Comparison of ENCODE assay signal across 13 cellular contexts in genomic region chr2:23791030-23791429, GRCh38.
DNase-seq lines count a peak whose midpoint lies in the region; ATAC-seq and TF ChIP-seq lines count a peak whose summit lies in the region.
"Had no signal": no experiment of that assay in that cellular context is flagged by ENCODE, and none has a peak within 500 bp of the region (broad histone marks: within the 10 kb centered on the region; RNA-seq: fewer than 3 reads in every experiment).

No MANE protein-coding gene starts in this region.

- no peaks in the 10 kb centered on the region for H4K20me1 ChIP-seq in mammary epithelial cell (ENCODE audit: insufficient read depth, low read length)

- H3K27ac Mint-ChIP-seq in memory B cell: peak overlapping the region; percentile 72

- H3K4me2 ChIP-seq in mammary epithelial cell (ENCODE audit: insufficient read depth, low read depth, low read length): no peak overlapping the region

- peaks cover 17% of the 10 kb centered on the region for H3K36me3 Mint-ChIP-seq in memory B cell

- dilution Hi-C loops in mammary epithelial cell (cut with HindIII; ENCODE audit: low sequenced_read_pairs): no loop called here

- BruUV-seq in mammary epithelial cell (replicated peaks; lab: Mats Ljungman, UMichigan): no TSS peak

- no peak overlapping the region for H3K9ac ChIP-seq in mammary epithelial cell (ENCODE audit: insufficient read depth, low read length)

- H3K27me3 ChIP-seq in mammary epithelial cell (ENCODE audit: insufficient read depth, low read length) (no peaks in the 10 kb centered on the region), BE2C (no peaks in the 10 kb centered on the region)
- H3K27me3 ChIP-seq: right atrium auricular region, transverse colon had no signal

- CTCF ChIA-PET in mammary epithelial cell (lab: Charles Lee; ENCODE audit: low non-redundant PET): no interaction called here

- H3K4me1 ChIP-seq in mammary epithelial cell (ENCODE audit: insufficient read depth, low read length) (peaks cover 21% of the 10 kb centered on the region), BE2C (no peaks in the 10 kb centered on the region; the same call in 1 of the 2 replicates)
- H3K4me1 ChIP-seq: right atrium auricular region had no signal

- H3K9me3 ChIP-seq in mammary epithelial cell (replicated peaks; ENCODE audit: insufficient read depth, low read length) (no peaks in the 10 kb centered on the region), BE2C (no peaks in the 10 kb centered on the region)
- H3K9me3 ChIP-seq: right atrium auricular region, transverse colon had no signal

- peak; percentile 68 for DNase-seq in AG09309 (ENCODE audit: low read depth)
- peak; percentile 30 for DNase-seq in HT1080 (ENCODE audit: low read depth)
- DNase-seq in mammary epithelial cell: peak; percentile 42
- DNase-seq in memory B cell (ENCODE audit: low spot score in 2 of 2): no peak
- DNase-seq in Right ventricle myocardium superior: no peak
- no peak for DNase-seq in NCI-H1417 (lab: John Stamatoyannopoulos, UW)
- DNase-seq in BE2C: no peak
- DNase-seq: activated effector memory CD4-positive, alpha-beta T cell treated with Interleukin-2 at 50 U/mL for 16 hours; midbrain; NCI-H69; transverse colon had no signal

- in situ Hi-C loops in mammary epithelial cell (cut with MboI; ENCODE audit: low sequenced_read_pairs in 2 of 2): no loop called here

- H3K4me3 ChIP-seq in AG09309 (ENCODE audit: control insufficient read depth, low read depth, low read length) (no peak overlapping the region), mammary epithelial cell (replicated peaks in 1 of 3; ENCODE audit: insufficient read depth in 1 of 3, low read depth in 2 of 3, low read length in 3 of 3) (no peak overlapping the region), BE2C (ENCODE audit: low read depth, low read length) (no peak overlapping the region)
- H3K4me3 ChIP-seq: right atrium auricular region, transverse colon had no signal

- H3K36me3 ChIP-seq in mammary epithelial cell (ENCODE audit: insufficient read depth, low read length) (no peaks in the 10 kb centered on the region), BE2C (no peaks in the 10 kb centered on the region)

- no peak overlapping the region for H3K4me3 Mint-ChIP-seq in memory B cell

- H3K27ac ChIP-seq in mammary epithelial cell (ENCODE audit: insufficient read depth, low read depth, low read length): no peak overlapping the region
- H3K27ac ChIP-seq: right atrium auricular region, transverse colon had no signal

- H2AFZ ChIP-seq in mammary epithelial cell (ENCODE audit: low read depth, low read length): no peak overlapping the region

- H3K79me2 ChIP-seq in mammary epithelial cell (ENCODE audit: insufficient read depth, low read length): no peaks in the 10 kb centered on the region

- no peaks in the 10 kb centered on the region for H3K9me3 Mint-ChIP-seq in memory B cell

- ATAC-seq in memory B cell (ENCODE audit: low read depth): no peak
- ATAC-seq in GM19397 (IDR thresholded peaks at IDR 0.05; ENCODE audit: unreplicated experiment): no peak
- ATAC-seq in Right ventricle myocardium superior (ENCODE audit: poor library complexity): no peak

- TF ChIP-seq CTCF in AG09309 (IDR thresholded peaks at IDR 0.05; ENCODE audit: control insufficient read depth, insufficient read depth, low read depth, low read length, missing control alignments) (no peak), mammary epithelial cell (conservative IDR thresholded peaks at IDR 0.05 in 1 of 2, IDR thresholded peaks at IDR 0.05 in 1 of 2; ENCODE audit: extremely low read depth in 1 of 2, insufficient read depth in 1 of 2, low read depth in 1 of 2, low read length in 2 of 2) (no peak), BE2C (IDR thresholded peaks at IDR 0.05; ENCODE audit: low read depth, low read length) (no peak)

- peaks cover 21% of the 10 kb centered on the region for H3K4me1 Mint-ChIP-seq in memory B cell

- intact Hi-C loops in mammary epithelial cell (cut with micrococcal nuclease) (no loop called here), Right ventricle myocardium superior (cut with DNase I) (no loop called here)

- H3K27me3 Mint-ChIP-seq in memory B cell: no peaks in the 10 kb centered on the region

Comparison
In these comparisons a context has a peak if more than half of its experiments do, and no peak if none do; other contexts are left out.
1. DNase-seq: peak in AG09309 (single experiment), HT1080 (single experiment) and mammary epithelial cell (single experiment); none in memory B cell (0 of 2), Right ventricle myocardium superior (single experiment), NCI-H1417 (0 of 3) and BE2C (single experiment).